In genomic region chr10:77866598-77866997, GRCh38 we compare ENCODE assay signal across 21 cellular contexts. TPM values are rescaled to one million over a fixed set of nuclear protein-coding genes. Genes with fewer than 3 reads are reported as not detected.
DNase-seq lines count a peak whose midpoint lies in the region; ATAC-seq, FAIRE-seq and TF ChIP-seq lines count a peak whose summit lies in the region.
"Had no signal": no experiment of that assay in that cellular context is flagged by ENCODE, and none has a peak within 500 bp of the region (broad histone marks: within the 10 kb centered on the region; RNA-seq: fewer than 3 reads in every experiment).

No MANE protein-coding gene starts in this region.

- H4K20me1 ChIP-seq in HepG2 (ENCODE audit: insufficient read depth, low read length): no peaks in the 10 kb centered on the region

- H3K27me3 Mint-ChIP-seq in effector memory CD8-positive, alpha-beta T cell: no peaks in the 10 kb centered on the region
- H3K27me3 Mint-ChIP-seq: activated B cell treated with CpG ODN at 0.5 μM for 24 hours; activated CD4-positive, alpha-beta memory T cell treated with anti-CD3 and anti-CD28 coated beads for 36 hours; stimulated activated naive B cell treated with anti-CD40 and anti-IgM and Interleukin-4, amounts not matched to agents 10 μg/mL and 1 μg/mL and 100 μg/mL, for 72 hours had no signal

- no peak overlapping the region for H3K9ac ChIP-seq in HepG2 (ENCODE audit: insufficient read depth, low read depth, low read length)

- CTCF ChIA-PET in HepG2 (lab: Yijun Ruan, JAX; ENCODE audit: low intra/inter-chr PET ratio, low total read pairs): no interaction called here

- H2AFZ ChIP-seq in HepG2 (ENCODE audit: low read length): no peak overlapping the region

- TF ChIP-seq CTCF in HepG2 (CRISPR knock-in tag; IDR thresholded peaks at IDR 0.05) (no peak), right lobe of liver (IDR thresholded peaks at IDR 0.05) (no peak), mucosa of descending colon (IDR thresholded peaks at IDR 0.05) (no peak)

- no peak overlapping the region for H3K27ac ChIP-seq in HepG2 (ENCODE audit: extremely low read length, insufficient read depth, low read length)
- no peak overlapping the region for H3K27ac ChIP-seq in right lobe of liver
- H3K27ac ChIP-seq: thoracic aorta had no signal

- DNase-seq in HepG2 (ENCODE audit: low spot score) (no peak), right lobe of liver (no peak), mucosa of descending colon (no peak), NK-92 (lab: John Stamatoyannopoulos, UW; ENCODE audit: unreplicated experiment) (no peak), retina (no peak), frontal cortex (ENCODE audit: low spot score in 2 of 2) (no peak)
- DNase-seq in effector memory CD8-positive, alpha-beta T cell: no peak
- DNase-seq in activated CD4-positive, alpha-beta T cell treated with anti-CD3 and anti-CD28 coated beads for 48 hours: no peak
- DNase-seq: activated B cell treated with CpG ODN at 0.5 μM for 24 hours; activated CD4-positive, alpha-beta memory T cell treated with anti-CD3 and anti-CD28 coated beads for 36 hours; activated gamma-delta T cell; activated T-cell treated with anti-CD3 and anti-CD28 coated beads for 4 hours; amygdala; cortex of kidney; NCI-H1048; NCI-H446 treated with DMSO at 0.1 percent for 48 hours; small intestine; stimulated activated CD4-positive, alpha-beta T cell treated with anti-CD3 and anti-CD28 coated beads, Interleukin-2, amount 100 ng/mL, for 24 hours; stimulated activated naive B cell treated with anti-CD40 and anti-IgM and Interleukin-4, amounts not matched to agents 10 μg/mL and 1 μg/mL and 100 μg/mL, for 72 hours; T1000 had no signal

- peak; percentile 24; the same call in 2 of the 3 replicates for ATAC-seq in HepG2
- ATAC-seq in right lobe of liver: no peak
- ATAC-seq in effector memory CD8-positive, alpha-beta T cell (replicated peaks): peak; percentile 67
- peak; percentile 26 for ATAC-seq in mucosa of descending colon
- ATAC-seq: stimulated activated naive B cell treated with anti-CD40 and anti-IgM and Interleukin-4, amounts not matched to agents 10 μg/mL and 1 μg/mL and 100 μg/mL, for 72 hours had no signal

- WGBS in HepG2 (ENCODE audit: low lambda C conversion rate): 92% methylated on average over 3 of the region's 3 CpGs
- WGBS in right lobe of liver (ENCODE audit: insufficient coverage, low coverage, low lambda C conversion rate, missing lambda C conversion rate): 88% methylated on average over 1 of the region's 3 CpGs

- TF ChIP-seq EP300 in HepG2 (IDR thresholded peaks at IDR 0.05; ENCODE audit: low read depth in 2 of 2, low read length in 2 of 2) (no peak), HepG2 (CRISPR knock-in tag; IDR thresholded peaks at IDR 0.05; ENCODE audit: borderline replicate concordance) (no peak)

- H3K4me3 ChIP-seq in HepG2 (replicated peaks in 1 of 3; ENCODE audit: insufficient read depth in 1 of 3, low read depth in 2 of 3, low read length in 3 of 3) (no peak overlapping the region), right lobe of liver (no peak overlapping the region), mucosa of descending colon (no peak overlapping the region)
- H3K4me3 ChIP-seq: thoracic aorta had no signal

- no peak for TF ChIP-seq RAD21 in HepG2 (CRISPR knock-in tag; IDR thresholded peaks at IDR 0.05)

- H3K9me3 ChIP-seq in HepG2 (ENCODE audit: low read length) (no peaks in the 10 kb centered on the region), right lobe of liver (no peaks in the 10 kb centered on the region), mucosa of descending colon (no peaks in the 10 kb centered on the region)
- H3K9me3 ChIP-seq: thoracic aorta had no signal

- intact Hi-C loops in HepG2 (cut with micrococcal nuclease; ENCODE audit: unreplicated experiment): no loop called here
- intact Hi-C loops in right lobe of liver (cut with DNase I): no loop called here
- intact Hi-C loops in mucosa of descending colon (cut with DNase I, micrococcal nuclease): no loop called here

- no peak overlapping the region for H3K4me2 ChIP-seq in HepG2 (ENCODE audit: low read depth, low read length)

- H3K27me3 ChIP-seq in HepG2 (ENCODE audit: control insufficient read depth in 1 of 2, insufficient read depth in 2 of 2, low read length in 2 of 2) (no peaks in the 10 kb centered on the region), right lobe of liver (no peaks in the 10 kb centered on the region)

- no peaks in the 10 kb centered on the region for H3K79me2 ChIP-seq in HepG2 (ENCODE audit: insufficient read depth, low read length)

- H3K36me3 Mint-ChIP-seq in effector memory CD8-positive, alpha-beta T cell (ENCODE audit: insufficient read depth): peaks cover 3% of the 10 kb centered on the region
- H3K36me3 Mint-ChIP-seq: activated CD4-positive, alpha-beta memory T cell treated with anti-CD3 and anti-CD28 coated beads for 36 hours; stimulated activated naive B cell treated with anti-CD40 and anti-IgM and Interleukin-4, amounts not matched to agents 10 μg/mL and 1 μg/mL and 100 μg/mL, for 72 hours had no signal

- H3K36me3 ChIP-seq in HepG2 (replicated peaks in 1 of 2; ENCODE audit: control insufficient read depth in 1 of 2, insufficient read depth in 2 of 2, low read length in 2 of 2) (peaks cover 16 to 32% of the 10 kb centered on the region in 2 experiments; a peak in 4 of 5 replicates), right lobe of liver (no peaks in the 10 kb centered on the region), mucosa of descending colon (ENCODE audit: low read depth) (no peaks in the 10 kb centered on the region)

- POLR2A ChIA-PET in HepG2 (lab: Yijun Ruan, JAX): no interaction called here

- peaks cover 0 to 40% of the 10 kb centered on the region in 2 donors for H3K4me1 Mint-ChIP-seq in effector memory CD8-positive, alpha-beta T cell (ENCODE audit: low read depth in 2 of 2)
- H3K4me1 Mint-ChIP-seq: activated B cell treated with CpG ODN at 0.5 μM for 24 hours had no signal

- TF ChIP-seq POLR2A in HepG2 (IDR thresholded peaks at IDR 0.05; ENCODE audit: insufficient read depth in 1 of 2, low read depth in 2 of 2, low read length in 2 of 2): no peak
- TF ChIP-seq POLR2A in right lobe of liver (IDR thresholded peaks at IDR 0.05): no peak

- no peaks in the 10 kb centered on the region for H3K9me3 Mint-ChIP-seq in effector memory CD8-positive, alpha-beta T cell
- H3K9me3 Mint-ChIP-seq: activated B cell treated with CpG ODN at 0.5 μM for 24 hours; activated CD4-positive, alpha-beta memory T cell treated with anti-CD3 and anti-CD28 coated beads for 36 hours; stimulated activated naive B cell treated with anti-CD40 and anti-IgM and Interleukin-4, amounts not matched to agents 10 μg/mL and 1 μg/mL and 100 μg/mL, for 72 hours had no signal

- in situ Hi-C loops in HepG2 (cut with HindIII; ENCODE audit: extremely low pct_ligation_motif_present, low pct_unique_long_range_greater_than_20kb): no loop called here

- H3K4me1 ChIP-seq in HepG2 (ENCODE audit: insufficient read depth, low read length) (peaks cover 47% of the 10 kb centered on the region), right lobe of liver (no peaks in the 10 kb centered on the region), mucosa of descending colon (ENCODE audit: low read depth) (peaks cover 12% of the 10 kb centered on the region)

- BruUV-seq in HepG2 (replicated peaks; lab: Mats Ljungman, UMichigan): no TSS peak

- no peak overlapping the region for H3K27ac Mint-ChIP-seq in effector memory CD8-positive, alpha-beta T cell
- H3K27ac Mint-ChIP-seq: activated B cell treated with CpG ODN at 0.5 μM for 24 hours; activated CD4-positive, alpha-beta memory T cell treated with anti-CD3 and anti-CD28 coated beads for 36 hours; stimulated activated naive B cell treated with anti-CD40 and anti-IgM and Interleukin-4, amounts not matched to agents 10 μg/mL and 1 μg/mL and 100 μg/mL, for 72 hours had no signal

- no peak overlapping the region for H3K4me3 Mint-ChIP-seq in effector memory CD8-positive, alpha-beta T cell
- H3K4me3 Mint-ChIP-seq: activated B cell treated with CpG ODN at 0.5 μM for 24 hours; activated CD4-positive, alpha-beta memory T cell treated with anti-CD3 and anti-CD28 coated beads for 36 hours; stimulated activated naive B cell treated with anti-CD40 and anti-IgM and Interleukin-4, amounts not matched to agents 10 μg/mL and 1 μg/mL and 100 μg/mL, for 72 hours had no signal

- no peak for FAIRE-seq in HepG2 (lab: Jason Lieb, UNC)
- FAIRE-seq in frontal cortex (lab: Jason Lieb, UNC): no peak
- FAIRE-seq: small intestine had no signal

RNA-seq across cellular contexts. Expression of gene DLG5, which starts 60.0 kb away (rescaled TPM):
- total RNA-seq in HepG2 (2016; rRNA removed; fragmentation: Illumina TruSeq; extraction: Trizol): 15.1 and 15.5 TPM in 2 replicates
- total RNA-seq in HepG2 (2016; cell fraction: cytosol; rRNA removed; fragmentation: Illumina TruSeq; extraction: Trizol; ENCODE audit: low read depth): 4.8 and 5.9 TPM in 2 replicates
- total RNA-seq in HepG2 (2016; cell fraction: insoluble cytoplasmic fraction; rRNA removed; fragmentation: Illumina TruSeq; extraction: Trizol): 13.9 and 15.8 TPM in 2 replicates
- 6.6 and 7.8 TPM in 2 replicates for total RNA-seq in HepG2 (2016; cell fraction: membrane; rRNA removed; fragmentation: Illumina TruSeq; extraction: Trizol)
- total RNA-seq in HepG2 (2016; cell fraction: nucleus; rRNA removed; fragmentation: Illumina TruSeq; extraction: Trizol): 18.8 and 22.2 TPM in 2 replicates
- 18.2 and 20.9 TPM in 2 replicates for polyA plus RNA-seq in HepG2 (2011; rRNA removed)
- 11.7 and 13.7 TPM in 2 replicates for polyA plus RNA-seq in HepG2 (2011; cell fraction: cytosol; rRNA removed)
- polyA plus RNA-seq in HepG2 (2011; cell fraction: nucleus; rRNA removed): 164 and 167 TPM in 2 replicates
- 15.1 and 34.9 TPM in 2 replicates for polyA plus RNA-seq in HepG2 (2012)
- polyA plus RNA-seq in HepG2 (2016; cell fraction: cytosol; fragmentation: Illumina TruSeq; extraction: Trizol; ENCODE audit: low read depth): 1.1 TPM in 2 replicates
- 16.9 and 19.7 TPM in 2 replicates for polyA plus RNA-seq in HepG2 (2016; cell fraction: insoluble cytoplasmic fraction; fragmentation: Illumina TruSeq; extraction: Trizol; ENCODE audit: low read depth)
- 3.0 and 4.2 TPM in 2 replicates for polyA plus RNA-seq in HepG2 (2016; cell fraction: membrane; fragmentation: Illumina TruSeq; extraction: Trizol; ENCODE audit: low read depth)
- polyA plus RNA-seq in HepG2 (2016; cell fraction: nucleus; fragmentation: Illumina TruSeq; extraction: Trizol; ENCODE audit: insufficient read depth, low read depth): 49.2 and 54.4 TPM in 2 replicates
- 19.1 and 24.2 TPM in 2 replicates for polyA minus RNA-seq in HepG2 (2011; rRNA and poly(A)+ RNA removed; ENCODE audit: low replicate concordance)
- polyA minus RNA-seq in HepG2 (2011; cell fraction: cytosol; rRNA and poly(A)+ RNA removed): 12.4 and 14.9 TPM in 2 replicates
- 29.7 and 35.3 TPM in 2 replicates for polyA minus RNA-seq in HepG2 (2011; cell fraction: nucleus; rRNA and poly(A)+ RNA removed)
- total RNA-seq in right lobe of liver: 1 to 10 TPM; 5.6 to 8.8 (median 7.6) TPM
- total RNA-seq in mucosa of descending colon: 10 to 100 TPM; 28.9 to 78.3 (median 35.1) TPM
- total RNA-seq in frontal cortex: 33.4 TPM

Comparison
In these comparisons a context has a peak if more than half of its experiments do, and no peak if none do; other contexts are left out.
1. ATAC-seq: peak in HepG2 (single experiment), effector memory CD8-positive, alpha-beta T cell (single experiment) and mucosa of descending colon (single experiment); none in right lobe of liver (0 of 4).